ENCODE assay signal across 8 cellular contexts in genomic region chr1:149175812-149176211, GRCh38.
DNase-seq lines count a peak whose midpoint lies in the region; ATAC-seq, FAIRE-seq and TF ChIP-seq lines count a peak whose summit lies in the region.
"Not testable (repeated sequence)": the region's sequence is repeated elsewhere in the genome, so short reads cannot be mapped to it uniquely, and the experiment has no call there.

No MANE protein-coding gene starts in this region.

- in situ Hi-C loops in HepG2 (cut with HindIII; ENCODE audit: extremely low pct_ligation_motif_present, low pct_unique_long_range_greater_than_20kb) = not testable (repeated sequence)

- WGBS in adrenal gland, 4 donors = 0% methylated on average over 6 to 9 of the region's 21 CpGs; no CpG with 5 or more reads in 1 of the 4 donors
- 3% methylated on average over 5 of the region's 21 CpGs for WGBS in esophagus muscularis mucosa
- 0% methylated on average over 8 of the region's 21 CpGs for WGBS in HepG2 (ENCODE audit: low lambda C conversion rate)
- 0 to 1% methylated on average over 5 to 10 of the region's 21 CpGs for WGBS in testis, 2 donors

- peak in 1 of 2 donors; percentile 15 for TF ChIP-seq POLR2A in adrenal gland (IDR thresholded peaks at IDR 0.05)
- not testable (repeated sequence) for TF ChIP-seq POLR2A in esophagus muscularis mucosa (IDR thresholded peaks at IDR 0.05; ENCODE audit: low read depth); HepG2 (IDR thresholded peaks at IDR 0.05; ENCODE audit: insufficient read depth in 1 of 2, low read depth in 2 of 2, low read length in 2 of 2); testis (IDR thresholded peaks at IDR 0.05)

- not testable (repeated sequence) for H3K27me3 Mint-ChIP-seq in T-helper 2 cell treated with Interferon-gamma antibody and Interleukin-4, amounts not matched to agents 5 μg/mL and 100 μg/mL, for 36 hours (ENCODE audit: low read depth)

- not testable (repeated sequence) for H3K4me1 Mint-ChIP-seq in T-helper 2 cell treated with Interferon-gamma antibody and Interleukin-4, amounts not matched to agents 5 μg/mL and 100 μg/mL, for 36 hours (ENCODE audit: low read depth)

- not testable (repeated sequence) for FAIRE-seq in HepG2 (lab: Jason Lieb, UNC)

- not testable (repeated sequence) for H2AFZ ChIP-seq in HepG2 (ENCODE audit: low read length); osteoblast (ENCODE audit: low read length)

- intact Hi-C loops in adrenal gland (cut with DNase I); esophagus muscularis mucosa (cut with DNase I); HepG2 (cut with micrococcal nuclease; ENCODE audit: unreplicated experiment); testis (cut with DNase I; ENCODE audit: low total_unique reads): not testable (repeated sequence)

- not testable (repeated sequence) for H3K36me3 Mint-ChIP-seq in T-helper 2 cell treated with Interferon-gamma antibody and Interleukin-4, amounts not matched to agents 5 μg/mL and 100 μg/mL, for 36 hours (ENCODE audit: low read depth)

- not testable (repeated sequence) for H3K4me2 ChIP-seq in HepG2 (ENCODE audit: low read depth, low read length); osteoblast (ENCODE audit: insufficient read depth, low read length)

- not testable (repeated sequence) for ATAC-seq in HepG2

- not testable (repeated sequence) for H3K9me3 Mint-ChIP-seq in T-helper 2 cell treated with Interferon-gamma antibody and Interleukin-4, amounts not matched to agents 5 μg/mL and 100 μg/mL, for 36 hours

- peak overlapping the region; percentile 61 for H3K4me3 Mint-ChIP-seq in T-helper 2 cell treated with Interferon-gamma antibody and Interleukin-4, amounts not matched to agents 5 μg/mL and 100 μg/mL, for 36 hours

- not testable (repeated sequence) for H3K27ac ChIP-seq in HEK293 (ENCODE audit: extremely low read depth, low read depth, low read length); adrenal gland; HepG2 (ENCODE audit: extremely low read length, insufficient read depth, low read length); osteoblast (ENCODE audit: low read depth, low read length); testis
- peak overlapping the region in 3 of 4 donors; percentile 72 to 78 (median 74) for H3K27ac ChIP-seq in esophagus muscularis mucosa (replicated peaks in 1 of 4)

- CTCF ChIA-PET in BJ (lab: Yijun Ruan, JAX); HEK293 (lab: Yijun Ruan, JAX); HepG2 (lab: Yijun Ruan, JAX; ENCODE audit: low intra/inter-chr PET ratio, low total read pairs): not testable (repeated sequence)

- not testable (repeated sequence) for TF ChIP-seq EP300 in esophagus muscularis mucosa (IDR thresholded peaks at IDR 0.05); HepG2 (IDR thresholded peaks at IDR 0.05; ENCODE audit: low read depth in 2 of 2, low read length in 2 of 2); HepG2 (CRISPR knock-in tag; IDR thresholded peaks at IDR 0.05; ENCODE audit: borderline replicate concordance)

- H3K4me3 ChIP-seq in BJ (ENCODE audit: low read depth, low read length) (peak overlapping the region; percentile 40), HEK293 (ENCODE audit: low read depth, low read length) (peak overlapping the region; percentile 33), adrenal gland (peak overlapping the region in 1 of 4 donors; percentile 46), esophagus muscularis mucosa (peak overlapping the region; percentile 50 to 56 (median 54)), HepG2 (replicated peaks in 1 of 3; ENCODE audit: insufficient read depth in 1 of 3, low read depth in 2 of 3, low read length in 3 of 3) (peak overlapping the region in 1 of 3 experiments; percentile 36; a peak in 2 of 6 replicates), osteoblast (ENCODE audit: insufficient read depth, low read length) (peak overlapping the region; percentile 63), testis (peak overlapping the region; percentile 45 to 51)

- TF ChIP-seq CTCF in BJ (IDR thresholded peaks at IDR 0.05; ENCODE audit: insufficient read depth, low read depth, low read length); HEK293 (tag by site-specific recombination; IDR thresholded peaks at IDR 0.05); adrenal gland (IDR thresholded peaks at IDR 0.05); esophagus muscularis mucosa (IDR thresholded peaks at IDR 0.05); HepG2 (CRISPR knock-in tag; IDR thresholded peaks at IDR 0.05); osteoblast (IDR thresholded peaks at IDR 0.05; ENCODE audit: extremely low read depth, low read depth, low read length); testis (IDR thresholded peaks at IDR 0.05): not testable (repeated sequence)

- not testable (repeated sequence) for H3K27me3 ChIP-seq in BJ (ENCODE audit: control insufficient read depth, insufficient read depth, low read length); adrenal gland; esophagus muscularis mucosa; HepG2 (ENCODE audit: control insufficient read depth in 1 of 2, insufficient read depth in 2 of 2, low read length in 2 of 2); osteoblast (ENCODE audit: insufficient read depth, low read length); testis

- H3K4me1 ChIP-seq in HEK293 (ENCODE audit: control insufficient read depth, insufficient read depth, low read length); adrenal gland (replicated peaks in 1 of 2); esophagus muscularis mucosa; HepG2 (ENCODE audit: insufficient read depth, low read length); osteoblast (ENCODE audit: insufficient read depth, low read length); testis: not testable (repeated sequence)

- TF ChIP-seq RAD21 in HepG2 (CRISPR knock-in tag; IDR thresholded peaks at IDR 0.05) = not testable (repeated sequence)

- H3K27ac Mint-ChIP-seq in T-helper 2 cell treated with Interferon-gamma antibody and Interleukin-4, amounts not matched to agents 5 μg/mL and 100 μg/mL, for 36 hours = peak overlapping the region; percentile 49

- H3K9ac ChIP-seq in HepG2 (ENCODE audit: insufficient read depth, low read depth, low read length) = not testable (repeated sequence)

- POLR2A ChIA-PET in BJ (lab: Charles Lee); HEK293 (lab: Yijun Ruan, JAX); HepG2 (lab: Yijun Ruan, JAX): not testable (repeated sequence)

- H3K79me2 ChIP-seq in HepG2 (ENCODE audit: insufficient read depth, low read length); osteoblast (ENCODE audit: insufficient read depth, low read length): not testable (repeated sequence)

- not testable (repeated sequence) for H4K20me1 ChIP-seq in HepG2 (ENCODE audit: insufficient read depth, low read length); osteoblast (ENCODE audit: insufficient read depth, low read length)

- H3K9me3 ChIP-seq in HEK293 (ENCODE audit: control insufficient read depth, insufficient read depth, low read depth, low read length); adrenal gland (replicated peaks in 1 of 3); esophagus muscularis mucosa; HepG2 (ENCODE audit: low read length); osteoblast (ENCODE audit: low read depth, low read length); testis: not testable (repeated sequence)

- not testable (repeated sequence) for DNase-seq in BJ (ENCODE audit: low read depth); T-helper 2 cell treated with Interferon-gamma antibody and Interleukin-4, amounts not matched to agents 5 μg/mL and 100 μg/mL, for 36 hours (ENCODE audit: low spot score); esophagus muscularis mucosa (ENCODE audit: extremely low spot score); HepG2 (ENCODE audit: low spot score); osteoblast (ENCODE audit: insufficient read length, low spot score, missing footprints)
- DNase-seq in adrenal gland (peak; percentile 13 to 62 (median 20)), testis (peak; percentile 19)

- H3K36me3 ChIP-seq in BJ (ENCODE audit: control insufficient read depth, insufficient read depth, low read length); HEK293 (ENCODE audit: control insufficient read depth in 2 of 2, insufficient read depth in 1 of 2, low read length in 2 of 2); adrenal gland (replicated peaks in 1 of 2); esophagus muscularis mucosa; HepG2 (replicated peaks in 1 of 2; ENCODE audit: control insufficient read depth in 1 of 2, insufficient read depth in 2 of 2, low read length in 2 of 2); osteoblast (ENCODE audit: insufficient read depth, low read length); testis (ENCODE audit: low read depth, missing control alignments): not testable (repeated sequence)

- TSS peak; percentile 78 for BruUV-seq in HepG2 (replicated peaks; lab: Mats Ljungman, UMichigan)

TF ChIP-seq in HepG2, 621 proteins besides CTCF, POLR2A, EP300 and RAD21:
- TF ChIP-seq ZNF263 (CRISPR knock-in tag; IDR thresholded peaks at IDR 0.05) = peak; percentile 42; the same call in 1 of the 2 replicates
TF ChIP-seq in HepG2: peak in this region for 1; not testable (repeated sequence) for 620.
